28 cellular contexts compared by ENCODE assay signal in genomic region chr4:142041788-142042187, GRCh38.
"Had no signal": no experiment of that assay in that cellular context is flagged by ENCODE, and none has a peak within 500 bp of the region (broad histone marks: within the 10 kb centered on the region; RNA-seq: fewer than 3 reads in every experiment).

No MANE protein-coding gene starts in this region.

- H3K36me3 ChIP-seq: brain microvascular endothelial cell, cardiac muscle cell, MG63, Peyer's patch, SJCRH30 had no signal

- H3K27me3 Mint-ChIP-seq: activated CD4-positive, alpha-beta memory T cell treated with anti-CD3 and anti-CD28 coated beads, Interleukin-2, amount 10 ng/mL, durations not matched to agents 7 days and 5 days had no signal

- H3K27ac ChIP-seq: brain microvascular endothelial cell, cardiac muscle cell, KMS-11, Peyer's patch, RWPE1, SJCRH30 had no signal

- H3K36me3 Mint-ChIP-seq: WTC11 had no signal

- H3K4me1 ChIP-seq: Peyer's patch had no signal

- H3K9me3 ChIP-seq: MG63, Peyer's patch, SJCRH30, SK-N-SH had no signal

- H3K9me3 Mint-ChIP-seq: activated CD4-positive, alpha-beta memory T cell treated with anti-CD3 and anti-CD28 coated beads, Interleukin-2, amount 10 ng/mL, durations not matched to agents 7 days and 5 days; WTC11 had no signal

- H3K4me3 Mint-ChIP-seq: activated CD4-positive, alpha-beta memory T cell treated with anti-CD3 and anti-CD28 coated beads, Interleukin-2, amount 10 ng/mL, durations not matched to agents 7 days and 5 days; WTC11 had no signal

- DNase-seq: activated CD4-positive, alpha-beta memory T cell treated with anti-CD3 and anti-CD28 coated beads, Interleukin-2, amount 10 ng/mL, durations not matched to agents 7 days and 5 days; activated CD4-positive, alpha-beta T cell treated with anti-CD3 and anti-CD28 coated beads for 1 hour; activated CD4-positive, alpha-beta T cell treated with anti-CD3 and anti-CD28 coated beads, Interleukin-2, amount 50 U/mL, for 1 hour; activated effector memory CD4-positive, alpha-beta T cell treated with Interleukin-2 at 50 U/mL for 16 hours; activated naive CD4-positive, alpha-beta T cell treated with Interleukin-2 at 50 U/mL for 16 hours; activated T-cell treated with anti-CD3 and anti-CD28 coated beads for 4 hours; brain microvascular endothelial cell; cerebellar nuclear complex; MG63; MV-4-11; NCI-H1092 treated with DMSO at 0.1 percent for 48 hours; NCI-H1417 treated with DMSO at 0.1 percent for 48 hours; NCI-H1694; NCI-H2029; NCI-H2107; NCI-H2171 treated with DMSO at 0.1 percent for 48 hours; NCI-H345; NCI-H510A; NCI-H526 treated with DMSO at 0.1 percent for 48 hours; NK-92 treated with Interleukin-12 subunit alpha and Interleukin-12 subunit beta, amount 100 ng/mL, for 24 hours; Peyer's patch; Right ventricle myocardium superior; SJCRH30; SK-N-SH had no signal

- ATAC-seq: WTC11 had no signal

- H3K27ac Mint-ChIP-seq: activated CD4-positive, alpha-beta memory T cell treated with anti-CD3 and anti-CD28 coated beads, Interleukin-2, amount 10 ng/mL, durations not matched to agents 7 days and 5 days; WTC11 had no signal

- H3K4me3 ChIP-seq: cardiac muscle cell, MG63, Peyer's patch, SJCRH30 had no signal

- H3K27me3 ChIP-seq: brain microvascular endothelial cell, cardiac muscle cell, MG63, Peyer's patch, SJCRH30 had no signal
